8 cellular contexts compared by ENCODE assay signal in the genomic region with DNA sequence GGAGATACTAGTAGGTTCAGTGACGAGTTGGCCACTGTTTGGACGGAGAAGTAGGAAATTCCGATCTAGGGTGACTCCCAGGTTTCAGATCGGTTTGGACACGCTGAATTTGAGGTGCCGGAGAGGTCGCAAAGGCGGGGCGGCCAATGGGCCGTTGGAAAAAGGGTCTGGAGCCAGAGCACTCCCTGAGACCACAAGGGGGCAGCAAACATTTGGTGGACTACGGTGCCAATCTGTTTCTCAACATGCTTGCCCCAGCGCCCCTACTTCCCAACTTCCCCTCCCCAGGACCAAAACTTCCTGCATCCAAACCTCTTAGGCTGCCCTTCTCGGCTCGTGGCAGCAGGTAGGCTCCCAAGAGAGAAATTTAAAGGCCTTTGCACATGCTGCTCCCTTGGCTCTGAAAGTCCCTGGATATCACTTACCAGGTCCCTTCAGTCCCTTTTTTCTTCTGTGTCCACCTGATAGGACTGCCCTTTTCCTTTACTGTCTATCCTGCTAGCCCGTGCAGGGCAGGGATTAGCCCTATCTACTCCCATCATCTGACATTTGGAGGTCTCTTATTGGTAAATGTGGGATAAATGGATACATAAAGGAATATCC. TPM values are rescaled to one million over a fixed set of nuclear protein-coding genes. Genes with fewer than 3 reads are reported as not detected.
DNase-seq lines count a peak whose midpoint lies in the region; ATAC-seq lines count a peak whose summit lies in the region.

No MANE protein-coding gene starts in this region.

- peaks cover 44 to 47% of the 10 kb centered on the region in 2 experiments for H3K36me3 ChIP-seq in mesenchymal stem cell (ENCODE audit: control insufficient read depth in 1 of 2, insufficient read depth in 2 of 2, low read depth in 1 of 2, low read length in 2 of 2)

- H3K4me1 ChIP-seq in mesenchymal stem cell (ENCODE audit: control insufficient read depth, insufficient read depth, low read depth, low read length), result peaks cover 13% of the 10 kb centered on the region

- peaks cover 11% of the 10 kb centered on the region for H3K79me1 ChIP-seq in mesenchymal stem cell (replicated peaks; ENCODE audit: low read length, poor library complexity, severe bottlenecking)

- peak overlapping the region in 1 of 2 experiments; percentile 34 for H3K18ac ChIP-seq in mesenchymal stem cell (ENCODE audit: low read depth in 1 of 2, low read length in 2 of 2)

- H3K14ac ChIP-seq in mesenchymal stem cell (ENCODE audit: low read length in 2 of 2), result no peak overlapping the region

- CTCF ChIA-PET in activated CD8-positive, alpha-beta T cell treated with anti-CD3 and anti-CD28 coated beads, Interleukin-2, amount 10 ng/mL, durations not matched to agents 7 days and 5 days (lab: Charles Lee), result interaction anchor here (0.7 to 8.3 kb wide), 13 partner anchors 8 to 209 kb away, joined by 3 to 171 read pairs (median 7); a partner anchor contains a TSS

- peak overlapping the region; percentile 97 for H3K9ac ChIP-seq in mesenchymal stem cell (ENCODE audit: low read length)

- H3K4ac ChIP-seq in mesenchymal stem cell (ENCODE audit: low read depth in 1 of 2, low read length in 2 of 2), result no peak overlapping the region

- WGBS in mesenchymal stem cell, result under 1% methylated on average over 11 of the region's 15 CpGs

- H3K36me3 Mint-ChIP-seq in activated CD8-positive, alpha-beta T cell treated with anti-CD3 and anti-CD28 coated beads, Interleukin-2, amount 10 ng/mL, durations not matched to agents 7 days and 5 days (ENCODE audit: low read depth), result peaks cover 25% of the 10 kb centered on the region
- H3K36me3 Mint-ChIP-seq in effector memory CD8-positive, alpha-beta T cell (ENCODE audit: insufficient read depth), result peaks cover 32% of the 10 kb centered on the region

- H3K27ac Mint-ChIP-seq in activated CD8-positive, alpha-beta T cell treated with anti-CD3 and anti-CD28 coated beads, Interleukin-2, amount 10 ng/mL, durations not matched to agents 7 days and 5 days, result peak overlapping the region; percentile 95
- peak overlapping the region; percentile 95 to 98 for H3K27ac Mint-ChIP-seq in effector memory CD8-positive, alpha-beta T cell

- no peak overlapping the region for H2BK5ac ChIP-seq in mesenchymal stem cell (ENCODE audit: low read depth, low read length, poor library complexity, severe bottlenecking)

- H3K27me3 ChIP-seq in mesenchymal stem cell (ENCODE audit: control insufficient read depth in 1 of 2, insufficient read depth in 1 of 2, low read length in 2 of 2), result no peaks in the 10 kb centered on the region

- H3K9me3 Mint-ChIP-seq in activated CD8-positive, alpha-beta T cell treated with anti-CD3 and anti-CD28 coated beads, Interleukin-2, amount 10 ng/mL, durations not matched to agents 7 days and 5 days (ENCODE audit: insufficient read depth), result no peaks in the 10 kb centered on the region
- no peaks in the 10 kb centered on the region for H3K9me3 Mint-ChIP-seq in effector memory CD8-positive, alpha-beta T cell

- H3K9me3 ChIP-seq in mesenchymal stem cell (ENCODE audit: control insufficient read depth, low read length), result no peaks in the 10 kb centered on the region

- H3K4me3 ChIP-seq in mesenchymal stem cell (ENCODE audit: insufficient read depth in 1 of 2, low read depth in 1 of 2, low read length in 2 of 2), result peak overlapping the region in 1 of 2 experiments; percentile 99

- H3K4me1 Mint-ChIP-seq in activated CD8-positive, alpha-beta T cell treated with anti-CD3 and anti-CD28 coated beads, Interleukin-2, amount 10 ng/mL, durations not matched to agents 7 days and 5 days (ENCODE audit: low read depth), result peaks cover 18% of the 10 kb centered on the region
- peaks cover 16 to 19% of the 10 kb centered on the region in 2 donors for H3K4me1 Mint-ChIP-seq in effector memory CD8-positive, alpha-beta T cell (ENCODE audit: low read depth in 2 of 2)

- H2BK15ac ChIP-seq in mesenchymal stem cell (ENCODE audit: low read depth, poor library complexity, severe bottlenecking), result peak overlapping the region; percentile 90

- peak overlapping the region; percentile 88 for H3K4me3 Mint-ChIP-seq in activated CD8-positive, alpha-beta T cell treated with anti-CD3 and anti-CD28 coated beads, Interleukin-2, amount 10 ng/mL, durations not matched to agents 7 days and 5 days
- peak overlapping the region; percentile 77 to 81 for H3K4me3 Mint-ChIP-seq in effector memory CD8-positive, alpha-beta T cell

- no peak overlapping the region for H2AFZ ChIP-seq in mesenchymal stem cell (ENCODE audit: low read depth, low read length)

- H3K4me2 ChIP-seq in mesenchymal stem cell (ENCODE audit: low read length, poor library complexity, severe bottlenecking), result peak overlapping the region; percentile 97

- no peak overlapping the region for H3K23ac ChIP-seq in mesenchymal stem cell (ENCODE audit: low read length in 2 of 2)

- H4K91ac ChIP-seq in mesenchymal stem cell (ENCODE audit: low read length), result no peak overlapping the region

- DNase-seq in DMS79 treated with DMSO at 0.1 percent for 48 hours (lab: John Stamatoyannopoulos, UW), result peak; percentile 75
- peak; percentile 89 for DNase-seq in NCI-H82 (lab: John Stamatoyannopoulos, UW)
- DNase-seq in activated CD8-positive, alpha-beta T cell treated with anti-CD3 and anti-CD28 coated beads, Interleukin-2, amount 10 ng/mL, durations not matched to agents 7 days and 5 days, result peak; percentile 82
- peak; percentile 61 to 67 (median 65) for DNase-seq in effector memory CD8-positive, alpha-beta T cell
- DNase-seq in mesenchymal stem cell, result peak; percentile 82
- DNase-seq in stimulated activated CD8-positive, alpha-beta memory T cell treated with anti-CD3 and anti-CD28 coated beads, Interleukin-12 subunit alpha, Interleukin-12 subunit beta, amount 100 ng/mL, for 1 hour (ENCODE audit: low read depth), result peak; percentile 50

- POLR2A ChIA-PET in activated CD8-positive, alpha-beta T cell treated with anti-CD3 and anti-CD28 coated beads, Interleukin-2, amount 10 ng/mL, durations not matched to agents 7 days and 5 days (lab: Charles Lee), result interaction anchor here (0.7 to 2.1 kb wide), 8 partner anchors 7 to 25 kb away, joined by 3 to 12 read pairs (median 4); a partner anchor contains a TSS

- H2BK12ac ChIP-seq in mesenchymal stem cell (ENCODE audit: low read length in 2 of 2), result no peak overlapping the region

- peak overlapping the region; percentile 81 for H4K8ac ChIP-seq in mesenchymal stem cell (ENCODE audit: low read length)

- H2BK120ac ChIP-seq in mesenchymal stem cell (ENCODE audit: low read depth, low read length), result no peak overlapping the region

- H3K27ac ChIP-seq in mesenchymal stem cell (ENCODE audit: low read length, poor library complexity, severe bottlenecking), result no peak overlapping the region

- H2AK5ac ChIP-seq in mesenchymal stem cell (ENCODE audit: low read length, severe bottlenecking), result no peak overlapping the region

- H3K27me3 Mint-ChIP-seq in activated CD8-positive, alpha-beta T cell treated with anti-CD3 and anti-CD28 coated beads, Interleukin-2, amount 10 ng/mL, durations not matched to agents 7 days and 5 days (ENCODE audit: low read depth), result no peaks in the 10 kb centered on the region
- no peaks in the 10 kb centered on the region for H3K27me3 Mint-ChIP-seq in effector memory CD8-positive, alpha-beta T cell

- ATAC-seq in HG03175 (IDR thresholded peaks at IDR 0.05; ENCODE audit: unreplicated experiment), result peak; percentile 53
- peak; percentile 53 for ATAC-seq in activated CD8-positive, alpha-beta T cell treated with anti-CD3 and anti-CD28 coated beads, Interleukin-2, amount 10 ng/mL, durations not matched to agents 7 days and 5 days
- ATAC-seq in effector memory CD8-positive, alpha-beta T cell (replicated peaks), result peak; percentile 36
- no peak for ATAC-seq in HG03139 (IDR thresholded peaks at IDR 0.05; ENCODE audit: unreplicated experiment)

RNA-seq across cellular contexts. Expression of a gene that starts 1.0 kb away (rescaled TPM):
- total RNA-seq in activated CD8-positive, alpha-beta T cell treated with anti-CD3 and anti-CD28 coated beads, Interleukin-2, amount 10 ng/mL, durations not matched to agents 7 days and 5 days, result 10 to 100 TPM; 23.2 to 26.4 TPM
- polyA plus RNA-seq in mesenchymal stem cell (2013, experiment 1 of 2), result 22.9 TPM
- polyA plus RNA-seq in mesenchymal stem cell (2013, experiment 2 of 2), result 22.5 TPM

RNA-seq across cellular contexts. Expression of a gene that starts 7.4 kb away (rescaled TPM):
- 100 to 1,000 TPM; 134 to 140 TPM for total RNA-seq in activated CD8-positive, alpha-beta T cell treated with anti-CD3 and anti-CD28 coated beads, Interleukin-2, amount 10 ng/mL, durations not matched to agents 7 days and 5 days
- polyA plus RNA-seq in mesenchymal stem cell (2013, experiment 1 of 2), result 96.8 TPM
- 99.4 TPM for polyA plus RNA-seq in mesenchymal stem cell (2013, experiment 2 of 2)

RNA-seq across cellular contexts. Expression of a gene that starts 16.0 kb away (rescaled TPM):
- total RNA-seq in activated CD8-positive, alpha-beta T cell treated with anti-CD3 and anti-CD28 coated beads, Interleukin-2, amount 10 ng/mL, durations not matched to agents 7 days and 5 days, result under 1 TPM in 1 of 2 experiments, not detected in 1; 0.34 TPM
- polyA plus RNA-seq in mesenchymal stem cell (2013, experiment 1 of 2), result 0.04 TPM
- 0.04 TPM for polyA plus RNA-seq in mesenchymal stem cell (2013, experiment 2 of 2)

RNA-seq across cellular contexts. Expression of a gene that starts 23.4 kb away (rescaled TPM):
- total RNA-seq in activated CD8-positive, alpha-beta T cell treated with anti-CD3 and anti-CD28 coated beads, Interleukin-2, amount 10 ng/mL, durations not matched to agents 7 days and 5 days, result not detected
- polyA plus RNA-seq in mesenchymal stem cell (2013, experiment 1 of 2), result 0.03 TPM
- polyA plus RNA-seq in mesenchymal stem cell (2013, experiment 2 of 2), result 0.01 TPM

RNA-seq across cellular contexts. Expression of a gene that starts 24.7 kb away (rescaled TPM):
- total RNA-seq in activated CD8-positive, alpha-beta T cell treated with anti-CD3 and anti-CD28 coated beads, Interleukin-2, amount 10 ng/mL, durations not matched to agents 7 days and 5 days, result 10 to 100 TPM; 66.7 to 66.9 TPM
- 83.0 TPM for polyA plus RNA-seq in mesenchymal stem cell (2013, experiment 1 of 2)
- polyA plus RNA-seq in mesenchymal stem cell (2013, experiment 2 of 2), result 83.4 TPM
